9 cellular contexts compared by ENCODE assay signal in the genomic region with DNA sequence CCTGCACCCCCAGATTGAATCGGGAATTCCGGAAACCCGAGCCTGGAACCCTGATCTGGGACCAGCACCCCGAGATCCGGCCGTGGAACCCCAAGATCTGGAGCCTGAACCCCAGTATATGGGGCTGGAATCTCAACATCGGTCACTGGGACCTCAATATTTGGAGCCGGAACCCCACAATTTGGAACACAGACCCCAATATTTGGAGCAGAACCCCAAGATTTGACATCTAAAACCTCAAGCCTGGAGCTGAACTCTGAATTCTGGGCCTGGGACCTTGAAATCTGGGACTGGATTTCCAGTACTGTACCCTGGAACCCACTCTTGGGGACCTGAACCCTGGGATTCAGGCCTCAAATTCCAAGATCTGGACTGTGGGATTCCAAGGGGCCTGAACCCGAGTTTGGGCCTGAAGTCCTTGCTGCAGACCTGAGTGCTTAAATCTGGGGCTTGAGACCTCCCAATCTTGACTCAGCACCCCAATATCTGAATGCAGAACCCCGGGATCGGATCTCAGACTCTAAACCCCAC. TPM values are rescaled to one million over a fixed set of nuclear protein-coding genes. Genes with fewer than 3 reads are reported as not detected.
A peak's percentile ranks its signal among the peaks of the same experiment; 100 is the strongest.
DNase-seq lines count a peak whose midpoint lies in the region; ATAC-seq and TF ChIP-seq lines count a peak whose summit lies in the region.
"Had no signal": no experiment of that assay in that cellular context is flagged by ENCODE, and none has a peak within 500 bp of the region (broad histone marks: within the 10 kb centered on the region; RNA-seq: fewer than 3 reads in every experiment).

No MANE protein-coding gene starts in this region.

- H3K4me3 ChIP-seq in BJ (ENCODE audit: low read depth, low read length) (peak overlapping the region; percentile 65), LNCaP clone FGC (ENCODE audit: low read depth, low read length) (peak overlapping the region; percentile 69), dorsolateral prefrontal cortex (peak overlapping the region; percentile 42 to 86 (median 71))

- intact Hi-C loops in dorsolateral prefrontal cortex (cut with DNase I), result loop anchor here (2.0 to 10.0 kb wide), 2 partner anchors 56 to 208 kb away; a partner anchor contains a TSS

- no peaks in the 10 kb centered on the region for H3K9me3 Mint-ChIP-seq in natural killer cell treated with Interleukin-12 subunit alpha and Interleukin-12 subunit beta and Interleukin-15 and Interleukin-18, amount 100 ng/mL, for 72 hours

- peaks cover 2% of the 10 kb centered on the region for H3K36me3 ChIP-seq in BJ (ENCODE audit: control insufficient read depth, insufficient read depth, low read length)

- H3K27me3 Mint-ChIP-seq in natural killer cell treated with Interleukin-12 subunit alpha and Interleukin-12 subunit beta and Interleukin-15 and Interleukin-18, amount 100 ng/mL, for 72 hours, result peaks cover 6 to 13% of the 10 kb centered on the region in 2 donors

- CTCF ChIA-PET in BJ (lab: Yijun Ruan, JAX), result no interaction called here

- DNase-seq in BJ (ENCODE audit: low read depth), result no peak
- no peak for DNase-seq in LNCaP clone FGC (ENCODE audit: low read depth)
- no peak for DNase-seq in dorsolateral prefrontal cortex
- DNase-seq in natural killer cell treated with Interleukin-12 subunit alpha and Interleukin-12 subunit beta and Interleukin-15 and Interleukin-18, amount 100 ng/mL, for 72 hours (ENCODE audit: low spot score), result no peak
- no peak for DNase-seq in kidney glomerular epithelial cell (lab: John Stamatoyannopoulos, UW)
- DNase-seq in UCSD-AML1 (lab: John Stamatoyannopoulos, UW; ENCODE audit: unreplicated experiment), result no peak
- no peak for DNase-seq in dedifferentiated amniotic fluid mesenchymal stem cell (ENCODE audit: extremely low spot score)

- no peaks in the 10 kb centered on the region for H3K36me3 Mint-ChIP-seq in natural killer cell treated with Interleukin-12 subunit alpha and Interleukin-12 subunit beta and Interleukin-15 and Interleukin-18, amount 100 ng/mL, for 72 hours

- TF ChIP-seq CTCF in BJ (IDR thresholded peaks at IDR 0.05; ENCODE audit: insufficient read depth, low read depth, low read length) (no peak), LNCaP clone FGC (IDR thresholded peaks at IDR 0.05; ENCODE audit: control insufficient read depth, extremely low read depth, insufficient read depth) (no peak), dorsolateral prefrontal cortex (IDR thresholded peaks at IDR 0.05 in 54 of 56, conservative IDR thresholded peaks at IDR 0.05 in 2 of 56; ENCODE audit: low read depth in 1 of 56, partially characterized antibody in 56 of 56) (no peak)

- peak overlapping the region in 53 of 59 donors; percentile 29 to 95 (median 80) for H3K27ac ChIP-seq in dorsolateral prefrontal cortex

- no peak for ATAC-seq in natural killer cell treated with Interleukin-12 subunit alpha and Interleukin-12 subunit beta and Interleukin-15 and Interleukin-18, amount 100 ng/mL, for 72 hours
- no peak for ATAC-seq in HG03135 (IDR thresholded peaks at IDR 0.05; ENCODE audit: unreplicated experiment)

- H3K4me1 Mint-ChIP-seq in natural killer cell treated with Interleukin-12 subunit alpha and Interleukin-12 subunit beta and Interleukin-15 and Interleukin-18, amount 100 ng/mL, for 72 hours (ENCODE audit: low read depth in 2 of 2), result peaks cover 17 to 27% of the 10 kb centered on the region in 2 donors

- peak overlapping the region; percentile 87 for H3K4me3 Mint-ChIP-seq in natural killer cell treated with Interleukin-12 subunit alpha and Interleukin-12 subunit beta and Interleukin-15 and Interleukin-18, amount 100 ng/mL, for 72 hours

- POLR2A ChIA-PET in BJ (lab: Charles Lee), result no interaction called here

- no peaks in the 10 kb centered on the region for H3K27me3 ChIP-seq in BJ (ENCODE audit: control insufficient read depth, insufficient read depth, low read length)
- H3K27me3 ChIP-seq in dorsolateral prefrontal cortex, result no peaks in the 10 kb centered on the region

- H3K27ac Mint-ChIP-seq in natural killer cell treated with Interleukin-12 subunit alpha and Interleukin-12 subunit beta and Interleukin-15 and Interleukin-18, amount 100 ng/mL, for 72 hours, result no peak overlapping the region

RNA-seq across cellular contexts. Expression of a gene that starts 0.6 kb away (rescaled TPM):
- 0.83 and 1.8 TPM in 2 replicates for polyA plus RNA-seq in BJ (2011; rRNA removed)
- polyA minus RNA-seq in BJ (2011; rRNA and poly(A)+ RNA removed), result 0.81 and 2.0 TPM in 2 replicates
- 10 to 100 TPM; 14.6 to 42.1 (median 25.6) TPM for total RNA-seq in dorsolateral prefrontal cortex
- total RNA-seq in natural killer cell treated with Interleukin-12 subunit alpha and Interleukin-12 subunit beta and Interleukin-15 and Interleukin-18, amount 100 ng/mL, for 72 hours, result 10 to 100 TPM in 1 of 2 donors, 1 to 10 TPM in 1; 4.6 to 10.6 TPM

RNA-seq across cellular contexts. Expression of a gene that starts 28.7 kb away (rescaled TPM):
- not detected in 2 replicates for polyA plus RNA-seq in BJ (2011; rRNA removed)
- polyA minus RNA-seq in BJ (2011; rRNA and poly(A)+ RNA removed), result not detected in 2 replicates
- total RNA-seq in dorsolateral prefrontal cortex, result 10 to 100 TPM in 111 of 120 experiments, 1 to 10 TPM in 9; 4.0 to 78.1 (median 21.7) TPM
- total RNA-seq in natural killer cell treated with Interleukin-12 subunit alpha and Interleukin-12 subunit beta and Interleukin-15 and Interleukin-18, amount 100 ng/mL, for 72 hours, result 100 to 1,000 TPM in 1 of 2 donors, 10 to 100 TPM in 1; 65.3 to 235 TPM
- total RNA-seq: T-helper 1 cell treated with Interleukin-12 subunit alpha and Interleukin-12 subunit beta and Interleukin-4 antibody, amounts not matched to agents 30 ng/mL and 1 ng/mL, for 36 hours had no signal

RNA-seq across cellular contexts. Expression of a gene that starts 34.5 kb away (rescaled TPM):
- polyA plus RNA-seq in BJ (2011; rRNA removed), result 0.74 and 1.2 TPM in 2 replicates
- polyA minus RNA-seq in BJ (2011; rRNA and poly(A)+ RNA removed), result 1.4 TPM in 1 of 2 replicates, not detected in the other
- total RNA-seq in dorsolateral prefrontal cortex, result 10 to 100 TPM in 16 of 120 experiments, 1 to 10 TPM in 100, under 1 TPM in 2, not detected in 2; 0.91 to 23.2 (median 5.7) TPM
- 100 to 1,000 TPM; 154 to 228 TPM for total RNA-seq in natural killer cell treated with Interleukin-12 subunit alpha and Interleukin-12 subunit beta and Interleukin-15 and Interleukin-18, amount 100 ng/mL, for 72 hours

RNA-seq across cellular contexts. Expression of a gene that starts 36.5 kb away (rescaled TPM):
- 2.9 and 4.9 TPM in 2 replicates for polyA plus RNA-seq in BJ (2011; rRNA removed)
- 5.9 and 11.1 TPM in 2 replicates for polyA minus RNA-seq in BJ (2011; rRNA and poly(A)+ RNA removed)
- 10 to 100 TPM in 58 of 120 experiments, 1 to 10 TPM in 62; 4.0 to 22.7 (median 9.9) TPM for total RNA-seq in dorsolateral prefrontal cortex
- 10 to 100 TPM; 54.4 to 68.7 TPM for total RNA-seq in natural killer cell treated with Interleukin-12 subunit alpha and Interleukin-12 subunit beta and Interleukin-15 and Interleukin-18, amount 100 ng/mL, for 72 hours

RNA-seq across cellular contexts. Expression of a gene that starts 58.2 kb away (rescaled TPM):
- 12.0 and 14.5 TPM in 2 replicates for polyA plus RNA-seq in BJ (2011; rRNA removed)
- polyA minus RNA-seq in BJ (2011; rRNA and poly(A)+ RNA removed), result 1.7 and 3.9 TPM in 2 replicates
- 10 to 100 TPM; 13.8 to 31.6 (median 21.0) TPM for total RNA-seq in dorsolateral prefrontal cortex
- 10 to 100 TPM; 17.6 to 21.4 TPM for total RNA-seq in natural killer cell treated with Interleukin-12 subunit alpha and Interleukin-12 subunit beta and Interleukin-15 and Interleukin-18, amount 100 ng/mL, for 72 hours

Comparison
In these comparisons a context has a peak if more than half of its experiments do, and no peak if none do; other contexts are left out.
1. RNA of a gene that starts 34.5 kb away (total RNA-seq): 154 to 228 TPM in natural killer cell treated with Interleukin-12 subunit alpha and Interleukin-12 subunit beta and Interleukin-15 and Interleukin-18, amount 100 ng/mL, for 72 hours; 0.91 to 23.2 TPM in dorsolateral prefrontal cortex; every median in the first group is over 4 times any median in the second.
2. Peak in every context shown above with its lines, with median percentiles within 50 percentile points of each other: H3K4me3 ChIP-seq.